2 cellular contexts compared by ENCODE assay signal in genomic region chr22:40912987-40913386, GRCh38.
TF ChIP-seq lines count a peak whose summit lies in the region.

No MANE protein-coding gene starts in this region.

TF ChIP-seq in GM12891, 5 proteins besides CTCF, POLR2A, EP300 and RAD21:
- peak; percentile 38; the same call in 1 of the 2 replicates for TF ChIP-seq SPI1 (IDR thresholded peaks at IDR 0.05; ENCODE audit: low read depth, low read length)
TF ChIP-seq in GM12891: peak in this region for 1; not testable (repeated sequence) for 4.

TF ChIP-seq in K562, 482 proteins besides CTCF, POLR2A, EP300 and RAD21:
- TF ChIP-seq SPI1 (IDR thresholded peaks at IDR 0.05; ENCODE audit: borderline replicate concordance, low read depth, low read length) = 0 out of 2 replicates have a peak, but pooled peaks have one; percentile 54
